Comparison of ENCODE assay signal across 22 cellular contexts in the genomic region with DNA sequence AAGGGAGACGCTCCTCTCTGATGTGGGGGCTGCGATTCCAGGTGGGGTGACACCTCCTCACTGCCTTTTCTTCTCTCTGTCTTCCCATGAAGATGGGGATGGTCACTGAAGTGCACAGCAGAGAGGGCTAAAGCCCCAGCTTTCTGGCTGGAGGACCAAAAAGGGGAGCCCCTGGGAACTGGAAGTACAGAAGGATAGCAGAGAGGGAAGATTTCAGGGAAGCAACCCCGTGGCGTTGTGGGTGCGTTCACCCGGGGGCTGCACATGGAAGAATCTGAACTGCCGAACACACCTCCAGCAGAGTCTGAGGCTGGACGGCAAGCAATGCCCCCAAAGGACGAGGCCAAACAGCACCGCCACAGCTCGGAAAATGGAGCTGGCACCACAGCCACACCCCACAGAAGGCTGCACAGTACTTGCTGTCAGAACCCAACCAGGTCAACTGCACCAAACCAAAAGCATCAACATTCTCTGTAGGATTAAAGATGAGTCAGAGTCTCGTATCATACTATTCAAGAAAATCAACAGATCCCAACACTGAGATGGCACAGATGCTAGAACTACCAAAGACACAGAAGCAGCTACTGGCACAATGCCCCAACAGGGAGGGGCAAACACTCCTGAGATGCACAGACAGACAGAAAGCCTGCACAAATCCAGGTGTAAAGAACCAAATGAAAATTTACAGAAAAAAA. TPM values are rescaled to one million over a fixed set of nuclear protein-coding genes. Genes with fewer than 3 reads are reported as not detected.
DNase-seq lines count a peak whose midpoint lies in the region; ATAC-seq and TF ChIP-seq lines count a peak whose summit lies in the region.
"Had no signal": no experiment of that assay in that cellular context is flagged by ENCODE, and none has a peak within 500 bp of the region (broad histone marks: within the 10 kb centered on the region; RNA-seq: fewer than 3 reads in every experiment).

No MANE protein-coding gene starts in this region.

- no peak for TF ChIP-seq POLR2A in IMR-90 (IDR thresholded peaks at IDR 0.05; ENCODE audit: low read depth, low read length)

- H3K27ac Mint-ChIP-seq in nephron progenitor cell (peak overlapping the region; percentile 48), immature natural killer cell (no peak overlapping the region)
- H3K27ac Mint-ChIP-seq: activated CD8-positive, alpha-beta memory T cell treated with anti-CD3 and anti-CD28 coated beads, Interleukin-2, amount 10 ng/mL, durations not matched to agents 7 days and 5 days; T-cell had no signal

- H3K18ac ChIP-seq in IMR-90 (ENCODE audit: low read depth, low read length), result no peak overlapping the region

- H3K4me2 ChIP-seq in IMR-90 (ENCODE audit: low read depth, low read length), result no peak overlapping the region
- H3K4me2 ChIP-seq: KMS-11 had no signal

- WGBS in IMR-90 (ENCODE audit: extremely low coverage in 2 of 2, insufficient read length in 1 of 2), 2 experiments, result no CpG with 5 or more reads among the region's 12 CpGs

- no peak overlapping the region; the same call in 1 of the 2 replicates for H2BK20ac ChIP-seq in IMR-90 (ENCODE audit: low read depth, low read length)

- H2BK120ac ChIP-seq in IMR-90 (ENCODE audit: low read depth, low read length), result no peak overlapping the region

- intact Hi-C loops in IMR-90 (cut with micrococcal nuclease), result no loop called here

- no peak overlapping the region for H3K14ac ChIP-seq in IMR-90 (replicated peaks; ENCODE audit: low read depth, low read length)

- no peak overlapping the region for H3K4me3 Mint-ChIP-seq in nephron progenitor cell
- H3K4me3 Mint-ChIP-seq in immature natural killer cell, result no peak overlapping the region
- H3K4me3 Mint-ChIP-seq: activated CD8-positive, alpha-beta memory T cell treated with anti-CD3 and anti-CD28 coated beads, Interleukin-2, amount 10 ng/mL, durations not matched to agents 7 days and 5 days; activated naive CD8-positive, alpha-beta T cell; naive thymus-derived CD8-positive, alpha-beta T cell; T-cell had no signal

- no peak overlapping the region for H4K5ac ChIP-seq in IMR-90 (ENCODE audit: low read depth, low read length)

- no peak overlapping the region for H2BK5ac ChIP-seq in IMR-90 (ENCODE audit: low read depth, low read length, poor library complexity, severe bottlenecking)

- peak; percentile 19 for DNase-seq in EL
- peak; percentile 70 for DNase-seq in IMR-90
- DNase-seq in brain microvascular endothelial cell, result peak; percentile 19
- no peak for DNase-seq in nephron progenitor cell
- DNase-seq in NCI-H524 treated with DMSO at 0.1 percent for 48 hours (lab: John Stamatoyannopoulos, UW), result no peak
- no peak for DNase-seq in immature natural killer cell
- DNase-seq: activated CD4-positive, alpha-beta T cell treated with anti-CD3 and anti-CD28 coated beads for 48 hours; activated CD8-positive, alpha-beta memory T cell treated with anti-CD3 and anti-CD28 coated beads, Interleukin-2, amount 10 ng/mL, durations not matched to agents 7 days and 5 days; DMS153; effector CD8-positive, alpha-beta T cell; naive thymus-derived CD8-positive, alpha-beta T cell; NCI-H187 treated with DMSO at 0.1 percent for 48 hours; SHP77; stimulated activated CD4-positive, alpha-beta T cell treated with anti-CD3 and anti-CD28 coated beads, Interleukin-15, amount 100 ng/mL, for 24 hours; T-cell had no signal

- H3K9me1 ChIP-seq in IMR-90 (ENCODE audit: insufficient read depth, low read length), result peaks cover 12% of the 10 kb centered on the region; the same call in 1 of the 2 replicates

- H2AFZ ChIP-seq in IMR-90 (replicated peaks; ENCODE audit: low read length, poor library complexity), result no peak overlapping the region
- H2AFZ ChIP-seq: parathyroid adenoma had no signal

- H2AK5ac ChIP-seq in IMR-90 (ENCODE audit: low read depth, low read length), result no peak overlapping the region

- no peak overlapping the region for H3K56ac ChIP-seq in IMR-90 (ENCODE audit: extremely low read depth, insufficient read depth, low read length)

- H3K4me3 ChIP-seq in IMR-90 (ENCODE audit: insufficient read depth, low read depth, low read length) (no peak overlapping the region), brain microvascular endothelial cell (ENCODE audit: low read depth, low read length) (no peak overlapping the region)
- H3K4me3 ChIP-seq: esophagus muscularis mucosa, GM12878 had no signal

- no peak overlapping the region for H2BK15ac ChIP-seq in IMR-90 (ENCODE audit: low read depth, low read length)

- H3K4me1 Mint-ChIP-seq in nephron progenitor cell, result peaks cover 13% of the 10 kb centered on the region
- H3K4me1 Mint-ChIP-seq in immature natural killer cell, result peaks cover under 1 to 5% of the 10 kb centered on the region in 2 donors
- H3K4me1 Mint-ChIP-seq: activated CD8-positive, alpha-beta memory T cell treated with anti-CD3 and anti-CD28 coated beads, Interleukin-2, amount 10 ng/mL, durations not matched to agents 7 days and 5 days had no signal

- H3K9me3 ChIP-seq in IMR-90 (ENCODE audit: control insufficient read depth, insufficient read depth, low read length), result no peaks in the 10 kb centered on the region
- H3K9me3 ChIP-seq: esophagus muscularis mucosa had no signal

- H4K20me1 ChIP-seq in IMR-90 (ENCODE audit: insufficient read depth, low read length), result peaks cover 8% of the 10 kb centered on the region

- TF ChIP-seq RAD21 in IMR-90 (IDR thresholded peaks at IDR 0.05; ENCODE audit: low read length), result no peak

- H3K4ac ChIP-seq in IMR-90 (ENCODE audit: low read depth, low read length), result no peak overlapping the region

- H3K27me3 Mint-ChIP-seq in nephron progenitor cell (ENCODE audit: low read depth, poor library complexity), result peaks cover 4% of the 10 kb centered on the region
- no peaks in the 10 kb centered on the region for H3K27me3 Mint-ChIP-seq in immature natural killer cell (ENCODE audit: low read depth in 3 of 3)
- H3K27me3 Mint-ChIP-seq: activated naive CD8-positive, alpha-beta T cell; naive thymus-derived CD8-positive, alpha-beta T cell; T-cell had no signal

- peaks cover 16% of the 10 kb centered on the region for H3K4me1 ChIP-seq in IMR-90 (ENCODE audit: control insufficient read depth, insufficient read depth, low read length)
- H3K4me1 ChIP-seq: parathyroid adenoma had no signal

- H3K27me3 ChIP-seq in IMR-90 (ENCODE audit: control insufficient read depth, insufficient read depth, low read length) (no peaks in the 10 kb centered on the region), brain microvascular endothelial cell (replicated peaks) (no peaks in the 10 kb centered on the region)
- H3K27me3 ChIP-seq: esophagus muscularis mucosa had no signal

- no peak overlapping the region for H4K91ac ChIP-seq in IMR-90 (ENCODE audit: insufficient read depth, low read depth, low read length)

- POLR2A ChIA-PET in IMR-90 (lab: Charles Lee; ENCODE audit: unreplicated experiment), result no interaction called here

- H3K9ac ChIP-seq in IMR-90 (ENCODE audit: low read depth, low read length), result no peak overlapping the region
- H3K9ac ChIP-seq: KMS-11, parathyroid adenoma had no signal

- H3K27ac ChIP-seq in IMR-90 (ENCODE audit: insufficient read depth, low read length) (no peak overlapping the region), brain microvascular endothelial cell (no peak overlapping the region)
- H3K27ac ChIP-seq: esophagus muscularis mucosa, KMS-11, parathyroid adenoma had no signal

- ATAC-seq in IMR-90 (ENCODE audit: low read depth) (peak; percentile 81), GM19328 (IDR thresholded peaks at IDR 0.05; ENCODE audit: unreplicated experiment) (no peak)
- ATAC-seq: activated CD8-positive, alpha-beta memory T cell treated with anti-CD3 and anti-CD28 coated beads, Interleukin-2, amount 10 ng/mL, durations not matched to agents 7 days and 5 days; GM12878; naive thymus-derived CD8-positive, alpha-beta T cell; sciatic nerve; T-cell had no signal

- no peak overlapping the region for H4K8ac ChIP-seq in IMR-90 (ENCODE audit: low read depth in 2 of 2, low read length in 2 of 2)

- CTCF ChIA-PET in IMR-90 (lab: Yijun Ruan, JAX), result interaction anchor here (0.7 to 1.0 kb wide), 2 partner anchors 48 to 129 kb away, joined by 3 to 6 read pairs; no protein-coding TSS in a partner anchor

- no TSS peak for BruUV-seq in IMR-90 (replicated peaks; lab: Mats Ljungman, UMichigan)

- no peak overlapping the region for H2AK9ac ChIP-seq in IMR-90 (replicated peaks; ENCODE audit: low read depth, low read length, poor library complexity)

- in situ Hi-C loops in IMR-90 (cut with MboI; ENCODE audit: low sequenced_read_pairs) (no loop called here), brain microvascular endothelial cell (cut with HindIII; ENCODE audit: low pct_ligation_motif_present, low sequenced_read_pairs) (no loop called here)

- H3K9me3 Mint-ChIP-seq in nephron progenitor cell, result peaks cover 42% of the 10 kb centered on the region
- H3K9me3 Mint-ChIP-seq in immature natural killer cell, result no peaks in the 10 kb centered on the region
- H3K9me3 Mint-ChIP-seq: naive thymus-derived CD8-positive, alpha-beta T cell had no signal

- H3K36me3 Mint-ChIP-seq in nephron progenitor cell (ENCODE audit: low read depth), result peaks cover 68% of the 10 kb centered on the region
- H3K36me3 Mint-ChIP-seq in immature natural killer cell, result peaks cover 7 to 24% (median 17%) of the 10 kb centered on the region in 3 donors
- H3K36me3 Mint-ChIP-seq: activated CD8-positive, alpha-beta memory T cell treated with anti-CD3 and anti-CD28 coated beads, Interleukin-2, amount 10 ng/mL, durations not matched to agents 7 days and 5 days had no signal

- TF ChIP-seq CTCF in IMR-90 (conservative IDR thresholded peaks at IDR 0.05; ENCODE audit: low read depth, low read length) (no peak), brain microvascular endothelial cell (IDR thresholded peaks at IDR 0.05; ENCODE audit: low read depth, low read length, missing control alignments) (no peak), nephron progenitor cell (IDR thresholded peaks at IDR 0.05) (no peak)

- no peak overlapping the region for H3K23ac ChIP-seq in IMR-90 (ENCODE audit: low read depth, low read length)

- H3K36me3 ChIP-seq in IMR-90 (ENCODE audit: control insufficient read depth, insufficient read depth, low read length) (peaks cover 2% of the 10 kb centered on the region; the same call in 1 of the 2 replicates), brain microvascular endothelial cell (replicated peaks) (peaks cover 3% of the 10 kb centered on the region)

- peaks cover 25 to 84% of the 10 kb centered on the region in 2 experiments for H3K79me1 ChIP-seq in IMR-90 (ENCODE audit: low read depth in 1 of 2, low read length in 2 of 2)

- dilution Hi-C loops in IMR-90 (cut with HindIII; ENCODE audit: low sequenced_read_pairs, unreplicated experiment), result no loop called here

RNA-seq across cellular contexts. Expression of a gene that starts 49.9 kb away (rescaled TPM):
- 23.5 and 25.3 TPM in 2 replicates for total RNA-seq in IMR-90 (2012; rRNA removed)
- polyA plus RNA-seq in IMR-90 (2012; rRNA removed), result 46.9 and 57.7 TPM in 2 replicates
- polyA plus RNA-seq in IMR-90 (2012; cell fraction: cytosol; rRNA removed), result 30.4 and 40.6 TPM in 2 replicates
- polyA plus RNA-seq in IMR-90 (2012; cell fraction: nucleus; rRNA removed; ENCODE audit: low replicate concordance), result 7.3 and 33.0 TPM in 2 replicates
- polyA plus RNA-seq in immature natural killer cell, result 100 to 1,000 TPM; 175 to 297 (median 190) TPM

RNA-seq across cellular contexts. Expression of a gene that starts 50.8 kb away (rescaled TPM):
- 2.5 and 2.8 TPM in 2 replicates for total RNA-seq in IMR-90 (2012; rRNA removed)
- polyA plus RNA-seq in IMR-90 (2012; rRNA removed), result 5.3 and 7.4 TPM in 2 replicates
- polyA plus RNA-seq in IMR-90 (2012; cell fraction: cytosol; rRNA removed), result 3.1 and 5.0 TPM in 2 replicates
- 18.4 and 27.2 TPM in 2 replicates for polyA plus RNA-seq in IMR-90 (2012; cell fraction: nucleus; rRNA removed; ENCODE audit: low replicate concordance)
- under 1 TPM in 2 of 3 donors, not detected in 1; 0.17 to 0.48 TPM for polyA plus RNA-seq in immature natural killer cell

RNA-seq across cellular contexts. Expression of a gene that starts 58.5 kb away (rescaled TPM):
- total RNA-seq in IMR-90 (2012; rRNA removed), result 10.4 and 10.6 TPM in 2 replicates
- polyA plus RNA-seq in IMR-90 (2012; rRNA removed), result 16.9 and 20.7 TPM in 2 replicates
- 10.1 and 14.2 TPM in 2 replicates for polyA plus RNA-seq in IMR-90 (2012; cell fraction: cytosol; rRNA removed)
- polyA plus RNA-seq in IMR-90 (2012; cell fraction: nucleus; rRNA removed; ENCODE audit: low replicate concordance), result 54.4 and 120 TPM in 2 replicates
- 10 to 100 TPM; 13.0 to 24.8 (median 14.9) TPM for polyA plus RNA-seq in immature natural killer cell

Comparison
In these comparisons a context has a peak if more than half of its experiments do, and no peak if none do; other contexts are left out.
1. DNase-seq: peak in EL (single experiment), IMR-90 (single experiment) and brain microvascular endothelial cell (single experiment); none in nephron progenitor cell (single experiment), NCI-H524 treated with DMSO at 0.1 percent for 48 hours (single experiment) and immature natural killer cell (0 of 3).